In genomic region chr17:7615265-7615747, GRCh38 we compare ENCODE assay signal across 8 cellular contexts. TPM values are rescaled to one million over a fixed set of nuclear protein-coding genes. Genes with fewer than 3 reads are reported as not detected.
DNase-seq lines count a peak whose midpoint lies in the region; ATAC-seq and TF ChIP-seq lines count a peak whose summit lies in the region.

No MANE protein-coding gene starts in this region.

- no CpG with 5 or more reads among the region's 28 CpGs for WGBS in neuronal stem cell (ENCODE audit: extremely low coverage in 2 of 2, insufficient read length in 2 of 2, insufficient replicate concordance in 1 of 2), 2 donors

- peaks cover 8% of the 10 kb centered on the region for H3K36me3 ChIP-seq in CD4-positive, alpha-beta memory T cell (ENCODE audit: insufficient read depth, low read length)
- H3K36me3 ChIP-seq in OCI-LY1 (ENCODE audit: insufficient read depth, low read length): peaks cover 22% of the 10 kb centered on the region; the same call in 1 of the 2 replicates
- H3K36me3 ChIP-seq in neuronal stem cell (replicated peaks in 1 of 2; ENCODE audit: control insufficient read depth in 2 of 2, insufficient read depth in 2 of 2, low read length in 2 of 2): peaks cover 5 to 23% of the 10 kb centered on the region in 2 donors

- no peak for TF ChIP-seq CTCF in OCI-LY1 (IDR thresholded peaks at IDR 0.05; ENCODE audit: low read length)

- H3K27me3 Mint-ChIP-seq in CD4-positive, alpha-beta memory T cell: no peaks in the 10 kb centered on the region
- H3K27me3 Mint-ChIP-seq in effector memory CD8-positive, alpha-beta T cell: no peaks in the 10 kb centered on the region

- H3K4me1 Mint-ChIP-seq in CD4-positive, alpha-beta memory T cell: peaks cover 22 to 43% (median 33%) of the 10 kb centered on the region in 4 donors
- peaks cover 23 to 36% of the 10 kb centered on the region in 2 donors for H3K4me1 Mint-ChIP-seq in effector memory CD8-positive, alpha-beta T cell (ENCODE audit: low read depth in 2 of 2)

- H4K91ac ChIP-seq in neuronal stem cell (ENCODE audit: low read depth, low read length, poor library complexity): no peak overlapping the region

- CTCF ChIA-PET in CD4-positive, alpha-beta memory T cell (lab: Charles Lee; ENCODE audit: partially characterized antibody): interaction anchor here (1.3 to 2.8 kb wide), 9 partner anchors 10 to 72 kb away, joined by 3 to 22 read pairs (median 4); partner anchors contain the start of genes SAT2, TP53 and WRAP53

- DNase-seq in CD4-positive, alpha-beta memory T cell: no peak
- DNase-seq in effector memory CD8-positive, alpha-beta T cell: no peak
- no peak for DNase-seq in neuronal stem cell (ENCODE audit: low spot score)
- no peak for DNase-seq in A172 (ENCODE audit: low spot score)
- no peak for DNase-seq in SW480 (ENCODE audit: low spot score)
- DNase-seq in DMS114 treated with DMSO at 0.1 percent for 48 hours (lab: John Stamatoyannopoulos, UW; ENCODE audit: unreplicated experiment): no peak

- H2BK15ac ChIP-seq in neuronal stem cell (ENCODE audit: low read length): no peak overlapping the region

- no peak overlapping the region for H4K8ac ChIP-seq in neuronal stem cell (ENCODE audit: low read depth, low read length)

- no peaks in the 10 kb centered on the region for H3K27me3 ChIP-seq in CD4-positive, alpha-beta memory T cell (ENCODE audit: insufficient read depth, low read length)
- no peaks in the 10 kb centered on the region for H3K27me3 ChIP-seq in OCI-LY1 (ENCODE audit: insufficient read depth, low read length)
- H3K27me3 ChIP-seq in neuronal stem cell (ENCODE audit: control insufficient read depth in 3 of 3, insufficient read depth in 3 of 3, low read depth in 1 of 3, low read length in 3 of 3): no peaks in the 10 kb centered on the region

- H2AFZ ChIP-seq in OCI-LY1 (ENCODE audit: low read length): no peak overlapping the region; the same call in 1 of the 2 replicates
- H2AFZ ChIP-seq in neuronal stem cell (ENCODE audit: low read length): peak overlapping the region; percentile 85

- H3K9me2 ChIP-seq in OCI-LY1 (ENCODE audit: low read depth, low read length): no peaks in the 10 kb centered on the region

- peak overlapping the region; percentile 61 for H3K27ac ChIP-seq in CD4-positive, alpha-beta memory T cell (ENCODE audit: low read depth, low read length)
- H3K27ac ChIP-seq in OCI-LY1 (ENCODE audit: low read depth, low read length, poor library complexity, severe bottlenecking): peak overlapping the region; percentile 37
- peak overlapping the region; percentile 93 for H3K27ac ChIP-seq in neuronal stem cell (replicated peaks; ENCODE audit: low read length)

- no peak overlapping the region for H2BK120ac ChIP-seq in neuronal stem cell (ENCODE audit: low read depth, low read length)

- peak overlapping the region; percentile 83 to 98 (median 97) for H3K27ac Mint-ChIP-seq in CD4-positive, alpha-beta memory T cell
- H3K27ac Mint-ChIP-seq in effector memory CD8-positive, alpha-beta T cell: peak overlapping the region; percentile 81 to 95

- H3K14ac ChIP-seq in neuronal stem cell (ENCODE audit: low read length): no peak overlapping the region

- peaks cover 3% of the 10 kb centered on the region for H3K79me1 ChIP-seq in neuronal stem cell (ENCODE audit: low read depth, low read length)

- POLR2A ChIA-PET in CD4-positive, alpha-beta memory T cell (lab: Charles Lee; ENCODE audit: partially characterized antibody): interaction anchor here (0.6 to 5.0 kb wide), 20 partner anchors 8 to 612 kb away, joined by 3 to 105 read pairs (median 4); partner anchors contain the start of genes ATP1B2, MPDU1, POLR2A and SAT2

- no peak overlapping the region for H3K4ac ChIP-seq in neuronal stem cell (ENCODE audit: low read length)

- H2BK5ac ChIP-seq in neuronal stem cell (ENCODE audit: low read length): no peak overlapping the region

- no peak overlapping the region for H3K23ac ChIP-seq in neuronal stem cell (ENCODE audit: low read depth, low read length, poor library complexity)

- H3K4me3 ChIP-seq in CD4-positive, alpha-beta memory T cell (ENCODE audit: low read length in 2 of 2): peak overlapping the region; percentile 74 to 78
- H3K4me3 ChIP-seq in OCI-LY1 (ENCODE audit: low read depth, low read length, poor library complexity, severe bottlenecking) (peak overlapping the region; percentile 66), neuronal stem cell (ENCODE audit: low read length in 2 of 2) (peak overlapping the region; percentile 48 to 73)

- no peaks in the 10 kb centered on the region for H3K9me3 Mint-ChIP-seq in CD4-positive, alpha-beta memory T cell
- no peaks in the 10 kb centered on the region for H3K9me3 Mint-ChIP-seq in effector memory CD8-positive, alpha-beta T cell

- H2BK12ac ChIP-seq in neuronal stem cell (ENCODE audit: low read length): no peak overlapping the region

- peaks cover 16% of the 10 kb centered on the region for H3K79me2 ChIP-seq in OCI-LY1 (ENCODE audit: insufficient read depth, low read length)

- H3K9ac ChIP-seq in OCI-LY1 (ENCODE audit: low read length): peak overlapping the region; percentile 52; the same call in 1 of the 2 replicates
- no peak overlapping the region for H3K9ac ChIP-seq in neuronal stem cell (ENCODE audit: low read depth, low read length, poor library complexity)

- H4K20me1 ChIP-seq in OCI-LY1 (ENCODE audit: insufficient read depth, low read length): no peaks in the 10 kb centered on the region

- intact Hi-C loops in CD4-positive, alpha-beta memory T cell (cut with micrococcal nuclease): loop anchor here (1.0 kb wide), 5 partner anchors 12 to 211 kb away; partner anchors contain the start of genes SAT2, SENP3, TMEM256 and WRAP53

- H3K36me3 Mint-ChIP-seq in CD4-positive, alpha-beta memory T cell: peaks cover 10% of the 10 kb centered on the region in 2 donors
- peaks cover 10% of the 10 kb centered on the region for H3K36me3 Mint-ChIP-seq in effector memory CD8-positive, alpha-beta T cell (ENCODE audit: insufficient read depth)

- ATAC-seq in effector memory CD8-positive, alpha-beta T cell (replicated peaks): peak; percentile 31
- ATAC-seq in GM19351 (IDR thresholded peaks at IDR 0.05; ENCODE audit: unreplicated experiment): no peak

- H3F3A ChIP-seq in OCI-LY1 (ENCODE audit: insufficient read depth, low read length): no peaks in the 10 kb centered on the region

- H3K4me3 Mint-ChIP-seq in CD4-positive, alpha-beta memory T cell: peak overlapping the region; percentile 86 to 95 (median 93)
- peak overlapping the region; percentile 80 to 90 for H3K4me3 Mint-ChIP-seq in effector memory CD8-positive, alpha-beta T cell

- no peak overlapping the region for H2AK5ac ChIP-seq in neuronal stem cell (ENCODE audit: low read depth, low read length)

- H3K18ac ChIP-seq in neuronal stem cell (ENCODE audit: low read length): peak overlapping the region; percentile 53

- H3K9me3 ChIP-seq in CD4-positive, alpha-beta memory T cell (ENCODE audit: control insufficient read depth in 1 of 2, low read length in 2 of 2): no peaks in the 10 kb centered on the region
- H3K9me3 ChIP-seq in OCI-LY1 (ENCODE audit: low read length) (no peaks in the 10 kb centered on the region), neuronal stem cell (replicated peaks in 1 of 2; ENCODE audit: control insufficient read depth in 2 of 2, insufficient read depth in 1 of 2, low read depth in 1 of 2, low read length in 2 of 2) (no peaks in the 10 kb centered on the region)

- H3K4me2 ChIP-seq in OCI-LY1 (ENCODE audit: low read length) (peak overlapping the region; percentile 83), neuronal stem cell (ENCODE audit: insufficient read depth, low read length, poor library complexity, severe bottlenecking) (peak overlapping the region; percentile 54)

- peaks cover 39% of the 10 kb centered on the region for H3K4me1 ChIP-seq in CD4-positive, alpha-beta memory T cell (ENCODE audit: insufficient read depth, low read length)
- peaks cover 23% of the 10 kb centered on the region for H3K4me1 ChIP-seq in OCI-LY1 (ENCODE audit: insufficient read depth, low read length, severe bottlenecking)
- H3K4me1 ChIP-seq in neuronal stem cell (ENCODE audit: control insufficient read depth in 2 of 2, insufficient read depth in 1 of 2, low read depth in 1 of 2, low read length in 2 of 2): peaks cover 8 to 9% of the 10 kb centered on the region in 2 donors

RNA-seq across cellular contexts. Expression of gene FXR2, which starts 0.6 kb away (rescaled TPM):
- 10 to 100 TPM; 44.1 to 46.6 TPM for total RNA-seq in CD4-positive, alpha-beta memory T cell
- polyA plus RNA-seq in CD4-positive, alpha-beta memory T cell: 10 to 100 TPM in 1 of 2 donors, 1 to 10 TPM in 1; 9.2 to 18.6 TPM
- 51.8 TPM for polyA plus RNA-seq in neuronal stem cell (2013, experiment 1 of 2)
- polyA plus RNA-seq in neuronal stem cell (2013, experiment 2 of 2): 52.7 TPM
- 61.1 and 76.5 TPM in 2 replicates for total RNA-seq in A172 (2014; rRNA removed; shearing (Covaris generic))

RNA-seq across cellular contexts. Expression of gene SAT2, which starts 12.3 kb away (rescaled TPM):
- 10 to 100 TPM; 65.8 to 76.9 TPM for total RNA-seq in CD4-positive, alpha-beta memory T cell
- 10 to 100 TPM; 27.0 to 50.8 TPM for polyA plus RNA-seq in CD4-positive, alpha-beta memory T cell
- 108 TPM for polyA plus RNA-seq in neuronal stem cell (2013, experiment 1 of 2)
- polyA plus RNA-seq in neuronal stem cell (2013, experiment 2 of 2): 102 TPM
- total RNA-seq in A172 (2014; rRNA removed; shearing (Covaris generic)): 64.0 and 77.4 TPM in 2 replicates

RNA-seq across cellular contexts. Expression of gene SHBG, which starts 14.6 kb away (rescaled TPM):
- total RNA-seq in CD4-positive, alpha-beta memory T cell: not detected
- polyA plus RNA-seq in CD4-positive, alpha-beta memory T cell: not detected
- polyA plus RNA-seq in neuronal stem cell (2013, experiment 1 of 2): 1.7 TPM
- 1.6 TPM for polyA plus RNA-seq in neuronal stem cell (2013, experiment 2 of 2)
- total RNA-seq in A172 (2014; rRNA removed; shearing (Covaris generic)): 2.8 TPM in 1 of 2 replicates, not detected in the other

RNA-seq across cellular contexts. Expression of gene SOX15, which starts 25.4 kb away (rescaled TPM):
- 1 to 10 TPM; 1.0 to 1.1 TPM for total RNA-seq in CD4-positive, alpha-beta memory T cell
- polyA plus RNA-seq in CD4-positive, alpha-beta memory T cell: not detected
- polyA plus RNA-seq in neuronal stem cell (2013, experiment 1 of 2): 10.1 TPM
- 9.9 TPM for polyA plus RNA-seq in neuronal stem cell (2013, experiment 2 of 2)
- 2.0 and 7.2 TPM in 2 replicates for total RNA-seq in A172 (2014; rRNA removed; shearing (Covaris generic))

RNA-seq across cellular contexts. Expression of gene MPDU1, which starts 31.7 kb away (rescaled TPM):
- 10 to 100 TPM; 23.8 to 25.0 TPM for total RNA-seq in CD4-positive, alpha-beta memory T cell
- polyA plus RNA-seq in CD4-positive, alpha-beta memory T cell: 10 to 100 TPM; 41.7 to 50.1 TPM
- polyA plus RNA-seq in neuronal stem cell (2013, experiment 1 of 2): 99.7 TPM
- 99.4 TPM for polyA plus RNA-seq in neuronal stem cell (2013, experiment 2 of 2)
- total RNA-seq in A172 (2014; rRNA removed; shearing (Covaris generic)): 246 and 350 TPM in 2 replicates

Comparison
In these comparisons a context has a peak if more than half of its experiments do, and no peak if none do; other contexts are left out.
1. H3K27ac ChIP-seq: peak in every context shown above with its lines; median percentile 93 in neuronal stem cell; 61 in CD4-positive, alpha-beta memory T cell; 37 in OCI-LY1.